8 cellular contexts compared by ENCODE assay signal in the genomic region with DNA sequence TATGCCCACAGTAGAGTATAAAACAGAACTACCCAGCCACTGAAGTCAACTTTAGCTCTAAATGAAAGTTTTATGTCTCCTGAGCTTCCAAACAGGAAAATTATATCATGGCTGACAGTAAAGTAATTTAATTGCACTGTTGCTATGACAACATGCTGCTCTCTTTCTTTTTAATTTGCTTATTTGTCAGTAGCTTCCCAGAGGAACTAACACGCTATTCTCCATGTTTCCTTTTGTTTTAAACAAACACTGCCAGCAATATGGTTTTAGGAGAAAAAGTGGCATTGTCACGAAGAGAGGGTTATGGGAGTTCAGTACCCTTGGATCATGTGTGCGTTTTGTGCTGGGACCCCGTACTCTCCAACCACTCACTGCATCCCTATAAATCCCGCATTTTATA. TPM values are rescaled to one million over a fixed set of nuclear protein-coding genes. Genes with fewer than 3 reads are reported as not detected.
DNase-seq lines count a peak whose midpoint lies in the region; ATAC-seq and TF ChIP-seq lines count a peak whose summit lies in the region.

No MANE protein-coding gene starts in this region.

- H3K27me3 ChIP-seq in ACC112 (ENCODE audit: insufficient read depth, low read length) (no peaks in the 10 kb centered on the region), HUES48 (ENCODE audit: control insufficient read depth, insufficient read depth, low read length) (no peaks in the 10 kb centered on the region), muscle layer of colon (ENCODE audit: control insufficient read depth in 1 of 2, insufficient read depth in 2 of 2, low read length in 2 of 2) (no peaks in the 10 kb centered on the region)

- H3K9ac ChIP-seq in HUES48 (ENCODE audit: low read depth, low read length) = no peak overlapping the region
- H3K9ac ChIP-seq in muscle layer of colon (ENCODE audit: low read length) = no peak overlapping the region

- peaks cover 18% of the 10 kb centered on the region for H3K36me3 Mint-ChIP-seq in chondrocyte (ENCODE audit: low read depth)

- ATAC-seq in HG02884 (IDR thresholded peaks at IDR 0.05; ENCODE audit: unreplicated experiment) (no peak), HG03045 (IDR thresholded peaks at IDR 0.05; ENCODE audit: unreplicated experiment) (no peak)

- peak overlapping the region; percentile 94 for H3K4me3 Mint-ChIP-seq in chondrocyte (ENCODE audit: unreplicated experiment)

- no peak for DNase-seq in chondrocyte (ENCODE audit: low spot score)
- DNase-seq in NCI-H1436 treated with DMSO at 0.1 percent for 48 hours (lab: John Stamatoyannopoulos, UW) = no peak
- no peak for DNase-seq in mucosa of gallbladder (ENCODE audit: low spot score)

- H3K4me3 ChIP-seq in ACC112 (ENCODE audit: low read depth, low read length) = peak overlapping the region; percentile 81
- peak overlapping the region; percentile 84 for H3K4me3 ChIP-seq in HUES48 (ENCODE audit: low read depth, low read length)
- H3K4me3 ChIP-seq in muscle layer of colon (ENCODE audit: low read depth in 1 of 2, low read length in 2 of 2) = peak overlapping the region; percentile 4 to 90

- no peaks in the 10 kb centered on the region for H3K27me3 Mint-ChIP-seq in chondrocyte (ENCODE audit: low read depth)

- peaks cover 6% of the 10 kb centered on the region; the same call in 1 of the 2 replicates for H3K9me3 ChIP-seq in HUES48 (ENCODE audit: control insufficient read depth, insufficient read depth, low read length)
- no peaks in the 10 kb centered on the region for H3K9me3 ChIP-seq in muscle layer of colon (ENCODE audit: low read length)

- H3K4me1 Mint-ChIP-seq in chondrocyte (ENCODE audit: low read depth) = peaks cover 40% of the 10 kb centered on the region

- H3K27ac ChIP-seq in ACC112 (ENCODE audit: low read depth, low read length) (peak overlapping the region; percentile 70), HUES48 (ENCODE audit: low read depth, low read length) (no peak overlapping the region), muscle layer of colon (ENCODE audit: low read depth, low read length) (peak overlapping the region; percentile 87)

- no peaks in the 10 kb centered on the region for H3K9me3 Mint-ChIP-seq in chondrocyte (ENCODE audit: low read depth)

- H2AFZ ChIP-seq in ACC112 (ENCODE audit: low read length, unreplicated experiment) = no peak overlapping the region

- H3K27ac Mint-ChIP-seq in chondrocyte (ENCODE audit: unreplicated experiment) = peak overlapping the region; percentile 97

- peaks cover 15% of the 10 kb centered on the region for H3K4me1 ChIP-seq in ACC112 (ENCODE audit: control insufficient read depth, insufficient read depth, low read length, unreplicated experiment)
- H3K4me1 ChIP-seq in HUES48 (ENCODE audit: control insufficient read depth, insufficient read depth, low read length) = peaks cover 26% of the 10 kb centered on the region
- peaks cover 34% of the 10 kb centered on the region for H3K4me1 ChIP-seq in muscle layer of colon (ENCODE audit: insufficient read depth, low read length)

- H3K79me2 ChIP-seq in ACC112 (ENCODE audit: control insufficient read depth, insufficient read depth, low read length, unreplicated experiment) = peaks cover 21% of the 10 kb centered on the region

- TF ChIP-seq CTCF in chondrocyte (IDR thresholded peaks at IDR 0.05) = no peak

- H3K36me3 ChIP-seq in ACC112 (ENCODE audit: insufficient read depth, low read length) (peaks cover 3% of the 10 kb centered on the region; the same call in 1 of the 2 replicates), HUES48 (ENCODE audit: control insufficient read depth, insufficient read depth, low read length) (peaks cover 45% of the 10 kb centered on the region), muscle layer of colon (ENCODE audit: insufficient read depth, low read length) (peaks cover 14% of the 10 kb centered on the region)

RNA-seq across cellular contexts. Expression of gene FOXN3, which starts 1.9 kb away (rescaled TPM):
- 129 to 161 TPM (median 155 TPM) in 3 replicates for total RNA-seq in chondrocyte
- 63.0 TPM for total RNA-seq in mucosa of gallbladder
